In the genomic region with DNA sequence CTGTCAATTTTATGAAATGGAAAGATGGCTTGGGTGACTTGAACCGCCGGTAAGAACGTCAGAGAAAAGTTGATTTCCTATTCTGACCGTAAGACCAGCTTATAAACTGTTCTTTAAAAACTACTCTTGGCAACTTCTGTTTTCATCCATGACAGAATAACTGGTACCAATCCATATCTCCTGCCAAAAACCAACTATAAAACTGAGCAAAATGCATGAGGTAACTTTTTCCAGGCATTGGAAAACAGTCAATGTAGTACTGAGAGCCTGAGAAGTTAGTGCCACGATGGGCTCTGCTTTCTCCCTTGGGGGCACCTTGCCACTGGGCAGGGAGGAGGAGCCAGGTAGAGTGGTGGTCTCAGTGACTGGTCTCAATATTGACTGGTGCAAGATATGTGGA, we compare ENCODE assay signal across 17 cellular contexts.
"Had no signal": no experiment of that assay in that cellular context is flagged by ENCODE, and none has a peak within 500 bp of the region (broad histone marks: within the 10 kb centered on the region; RNA-seq: fewer than 3 reads in every experiment).

No MANE protein-coding gene starts in this region.

- H3K9me3 Mint-ChIP-seq: stimulated activated naive CD8-positive, alpha-beta T cell treated with anti-CD3 and anti-CD28 coated beads, Interleukin-15, amount 100 ng/mL, for 72 hours had no signal

- H3K27me3 ChIP-seq: gastroesophageal sphincter, neutrophil, tibial nerve had no signal

- ATAC-seq: gastroesophageal sphincter; mucosa of descending colon; naive thymus-derived CD4-positive, alpha-beta T cell had no signal

- H3K27me3 Mint-ChIP-seq: activated naive CD8-positive, alpha-beta T cell treated with anti-CD3 and anti-CD28 coated beads, Interleukin-2, amount 10 ng/mL, durations not matched to agents 7 days and 5 days; naive thymus-derived CD4-positive, alpha-beta T cell; stimulated activated naive CD8-positive, alpha-beta T cell treated with anti-CD3 and anti-CD28 coated beads, Interleukin-15, amount 100 ng/mL, for 72 hours had no signal

- DNase-seq: activated CD4-positive, CD25-positive, alpha-beta regulatory T cell treated with anti-CD3 and anti-CD28 coated beads, Interleukin-2, amount 50 U/mL, for 72 hours; activated naive CD4-positive, alpha-beta T cell; activated naive CD8-positive, alpha-beta T cell treated with anti-CD3 and anti-CD28 coated beads, Interleukin-2, amount 10 ng/mL, durations not matched to agents 7 days and 5 days; activated T-cell treated with anti-CD3 and anti-CD28 coated beads for 4 hours; cerebellar nuclear complex; endodermal cell; islet precursor cell; mucosa of descending colon; naive thymus-derived CD4-positive, alpha-beta T cell; posterior cingulate gyrus; stimulated activated CD4-positive, alpha-beta T cell treated with anti-CD3 and anti-CD28 coated beads, Interleukin-1b, Interleukin-23, amount 100 ng/mL, for 48 hours; stimulated activated naive CD8-positive, alpha-beta T cell treated with anti-CD3 and anti-CD28 coated beads, Interleukin-15, amount 100 ng/mL, for 72 hours; T-helper 1 cell; T1000 had no signal

- H3K27ac Mint-ChIP-seq: activated naive CD8-positive, alpha-beta T cell treated with anti-CD3 and anti-CD28 coated beads, Interleukin-2, amount 10 ng/mL, durations not matched to agents 7 days and 5 days; endodermal cell had no signal

- H3K9me3 ChIP-seq: gastroesophageal sphincter, mucosa of descending colon, neutrophil, tibial nerve had no signal

- H3K4me3 Mint-ChIP-seq: activated naive CD8-positive, alpha-beta T cell treated with anti-CD3 and anti-CD28 coated beads, Interleukin-2, amount 10 ng/mL, durations not matched to agents 7 days and 5 days; endodermal cell; naive thymus-derived CD4-positive, alpha-beta T cell; stimulated activated naive CD8-positive, alpha-beta T cell treated with anti-CD3 and anti-CD28 coated beads, Interleukin-15, amount 100 ng/mL, for 72 hours had no signal

- H3K27ac ChIP-seq: neutrophil had no signal

- H3K4me1 Mint-ChIP-seq: activated naive CD8-positive, alpha-beta T cell treated with anti-CD3 and anti-CD28 coated beads, Interleukin-2, amount 10 ng/mL, durations not matched to agents 7 days and 5 days had no signal

- H3K4me3 ChIP-seq: gastroesophageal sphincter, mucosa of descending colon, tibial nerve had no signal

- H3K36me3 Mint-ChIP-seq: naive thymus-derived CD4-positive, alpha-beta T cell had no signal

- H3K36me3 ChIP-seq: gastroesophageal sphincter, neutrophil, tibial nerve had no signal
